In the genomic region with DNA sequence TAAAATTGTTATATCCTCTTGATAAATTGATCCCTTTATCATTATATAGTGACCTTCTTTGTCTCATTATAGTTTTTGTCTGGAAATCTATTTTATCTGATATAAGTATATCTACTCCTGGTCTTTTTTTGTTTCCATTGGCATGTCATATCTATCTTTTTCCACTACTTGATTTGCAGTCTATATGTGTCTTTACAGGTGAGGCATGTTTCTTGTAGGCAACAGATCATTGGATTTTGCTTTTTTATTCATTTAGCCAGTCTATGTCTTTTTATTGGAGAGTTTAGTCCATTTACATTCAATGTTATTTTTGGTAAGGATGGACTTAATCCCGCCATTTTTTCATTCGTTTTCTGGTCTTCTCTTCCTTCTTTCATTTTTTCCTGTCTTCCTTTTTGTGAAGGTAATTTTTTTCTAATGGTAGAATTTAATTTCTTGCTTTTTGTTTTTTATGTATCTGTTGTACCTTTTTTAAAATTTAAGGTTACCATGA, we compare ENCODE assay signal across 27 cellular contexts. TPM values are rescaled to one million over a fixed set of nuclear protein-coding genes. Genes with fewer than 3 reads are reported as not detected.
DNase-seq lines count a peak whose midpoint lies in the region; ATAC-seq, FAIRE-seq and TF ChIP-seq lines count a peak whose summit lies in the region.
"Had no signal": no experiment of that assay in that cellular context is flagged by ENCODE, and none has a peak within 500 bp of the region (broad histone marks: within the 10 kb centered on the region; RNA-seq: fewer than 3 reads in every experiment).

No MANE protein-coding gene starts in this region.

- H3K9me2 ChIP-seq in PC-3 (replicated peaks; ENCODE audit: low read length): no peaks in the 10 kb centered on the region

- H3K27ac ChIP-seq in PC-3 (ENCODE audit: low read length) (no peak overlapping the region), K562 (ENCODE audit: extremely low read depth, low read depth, low read length) (no peak overlapping the region), esophagus muscularis mucosa (replicated peaks in 1 of 4) (no peak overlapping the region)
- H3K27ac ChIP-seq: A549; BLaER1 treated with 17β-estradiol and CSF1 and Interleukin-3, amounts not matched to agents 10 nM and 100 nM; C4-2B had no signal

- 0% methylated on average over 2 of the region's 2 CpGs for WGBS in K562 (ENCODE audit: insufficient coverage, low coverage, missing lambda C conversion rate)
- 84% methylated on average over 2 of the region's 2 CpGs for whole genome bisulfite sequencing in esophagus muscularis mucosa

- POLR2A ChIA-PET in PC-3 (lab: Charles Lee; ENCODE audit: unreplicated experiment) (no interaction called here), K562 (lab: Yijun Ruan, JAX) (no interaction called here)
- POLR2A ChIA-PET in activated CD4-positive, alpha-beta T cell treated with anti-CD3 and anti-CD28 coated beads, Interleukin-2, amount 10 ng/mL, durations not matched to agents 7 days and 5 days (lab: Charles Lee): no interaction called here

- H3K9me1 ChIP-seq in K562 (ENCODE audit: control insufficient read depth, insufficient read depth, low read length): no peaks in the 10 kb centered on the region

- TF ChIP-seq RAD21 in K562 (CRISPR knock-in tag; conservative IDR thresholded peaks at IDR 0.05 in 1 of 2, IDR thresholded peaks at IDR 0.05 in 1 of 2): no peak

- H2AFZ ChIP-seq in PC-3 (ENCODE audit: low read length) (no peak overlapping the region), K562 (ENCODE audit: low read depth, low read length) (no peak overlapping the region)

- in situ Hi-C loops in K562 (cut with MboI): no loop called here

- H3K4me3 ChIP-seq in PC-3 (ENCODE audit: low read length): 0 out of 2 replicates have a peak overlapping the region, but pooled peaks have one; percentile 6
- no peak overlapping the region for H3K4me3 ChIP-seq in K562
- H3K4me3 ChIP-seq in esophagus muscularis mucosa: no peak overlapping the region
- H3K4me3 ChIP-seq: A549; BLaER1 treated with 17β-estradiol and CSF1 and Interleukin-3, amounts not matched to agents 10 nM and 100 nM; GM12878 had no signal

- TF ChIP-seq POLR2A in K562 (conservative IDR thresholded peaks at IDR 0.05) (no peak), esophagus muscularis mucosa (IDR thresholded peaks at IDR 0.05; ENCODE audit: low read depth) (no peak)

- FAIRE-seq in D721Med (lab: Jason Lieb, UNC): peak; percentile 81
- FAIRE-seq in K562 (lab: Jason Lieb, UNC): no peak
- FAIRE-seq: A549, GM12878, GM12892, GM18507 had no signal

- no peak overlapping the region for H3K27ac Mint-ChIP-seq in activated CD4-positive, alpha-beta T cell treated with anti-CD3 and anti-CD28 coated beads, Interleukin-2, amount 10 ng/mL, durations not matched to agents 7 days and 5 days
- H3K27ac Mint-ChIP-seq: B cell; CD4-positive, alpha-beta T cell; CD8-positive, alpha-beta T cell had no signal

- H3K9ac ChIP-seq in PC-3 (ENCODE audit: low read length) (no peak overlapping the region), K562 (ENCODE audit: insufficient read depth in 1 of 2, low read depth in 2 of 2, low read length in 2 of 2) (no peak overlapping the region)
- H3K9ac ChIP-seq: BLaER1 treated with 17β-estradiol and CSF1 and Interleukin-3, amounts not matched to agents 10 nM and 100 nM had no signal

- TF ChIP-seq CTCF in D721Med (IDR thresholded peaks at IDR 0.05; ENCODE audit: insufficient read depth, missing control alignments) (no peak), PC-3 (conservative IDR thresholded peaks at IDR 0.05; ENCODE audit: low read depth, low read length) (no peak), K562 (IDR thresholded peaks at IDR 0.05 in 2 of 3, conservative IDR thresholded peaks at IDR 0.05 in 1 of 3; ENCODE audit: insufficient read depth in 2 of 3, low read depth in 1 of 3, low read length in 3 of 3) (no peak), esophagus muscularis mucosa (IDR thresholded peaks at IDR 0.05) (no peak)

- peaks cover 51% of the 10 kb centered on the region for H3K9me3 Mint-ChIP-seq in activated CD4-positive, alpha-beta T cell treated with anti-CD3 and anti-CD28 coated beads, Interleukin-2, amount 10 ng/mL, durations not matched to agents 7 days and 5 days

- H3K9me3 ChIP-seq in PC-3 (ENCODE audit: low read length): peaks cover 64% of the 10 kb centered on the region
- H3K9me3 ChIP-seq in K562 (replicated peaks; ENCODE audit: control insufficient read depth, insufficient read depth, low read depth, low read length): peaks cover 10% of the 10 kb centered on the region
- H3K9me3 ChIP-seq in esophagus muscularis mucosa: peaks cover 0 to 29% (median 17%) of the 10 kb centered on the region in 4 donors

- H3K79me2 ChIP-seq in PC-3 (ENCODE audit: low read length): no peaks in the 10 kb centered on the region
- H3K79me2 ChIP-seq in K562 (ENCODE audit: control insufficient read depth, insufficient read depth, low read length): no peaks in the 10 kb centered on the region

- H3K36me3 ChIP-seq in PC-3 (ENCODE audit: low read depth, low read length) (peaks cover 5% of the 10 kb centered on the region; the same call in 1 of the 2 replicates), K562 (ENCODE audit: control insufficient read depth, insufficient read depth, low read length) (no peaks in the 10 kb centered on the region), esophagus muscularis mucosa (no peaks in the 10 kb centered on the region)

- H3K4me1 Mint-ChIP-seq in activated CD4-positive, alpha-beta T cell treated with anti-CD3 and anti-CD28 coated beads, Interleukin-2, amount 10 ng/mL, durations not matched to agents 7 days and 5 days: no peaks in the 10 kb centered on the region
- H3K4me1 Mint-ChIP-seq: B cell had no signal

- H3K4me3 Mint-ChIP-seq in activated CD4-positive, alpha-beta T cell treated with anti-CD3 and anti-CD28 coated beads, Interleukin-2, amount 10 ng/mL, durations not matched to agents 7 days and 5 days: no peak overlapping the region
- H3K4me3 Mint-ChIP-seq: B cell; CD4-positive, alpha-beta T cell; CD8-positive, alpha-beta T cell had no signal

- CTCF ChIA-PET in PC-3 (lab: Charles Lee): no interaction called here
- CTCF ChIA-PET in K562 (lab: Yijun Ruan, JAX; ENCODE audit: low intra/inter-chr PET ratio): no interaction called here
- CTCF ChIA-PET in activated CD4-positive, alpha-beta T cell treated with anti-CD3 and anti-CD28 coated beads, Interleukin-2, amount 10 ng/mL, durations not matched to agents 7 days and 5 days (lab: Charles Lee): no interaction called here

- H3K4me2 ChIP-seq in PC-3 (ENCODE audit: low read length) (no peak overlapping the region), K562 (ENCODE audit: insufficient read depth, low read length) (no peak overlapping the region)
- H3K4me2 ChIP-seq: A549; BLaER1 treated with 17β-estradiol and CSF1 and Interleukin-3, amounts not matched to agents 10 nM and 100 nM had no signal

- H3K27me3 ChIP-seq in PC-3 (ENCODE audit: low read length) (no peaks in the 10 kb centered on the region), K562 (ENCODE audit: control insufficient read depth in 2 of 2, insufficient read depth in 2 of 2, low read length in 2 of 2) (no peaks in the 10 kb centered on the region), esophagus muscularis mucosa (peaks cover 0 to 5% (median 0%) of the 10 kb centered on the region in 4 donors)
- H3K27me3 ChIP-seq: BLaER1 treated with 17β-estradiol and CSF1 and Interleukin-3, amounts not matched to agents 10 nM and 100 nM had no signal

- no peaks in the 10 kb centered on the region for H3F3A ChIP-seq in PC-3 (ENCODE audit: low read length, unreplicated experiment)

- intact Hi-C loops in PC-3 (cut with micrococcal nuclease) (no loop called here), K562 (cut with micrococcal nuclease) (no loop called here), esophagus muscularis mucosa (cut with DNase I) (no loop called here)

- no peaks in the 10 kb centered on the region for H3K4me1 ChIP-seq in PC-3 (ENCODE audit: insufficient read depth, low read length)
- no peaks in the 10 kb centered on the region for H3K4me1 ChIP-seq in K562 (replicated peaks in 1 of 2; ENCODE audit: control insufficient read depth in 2 of 2, insufficient read depth in 2 of 2, low read length in 2 of 2)
- no peaks in the 10 kb centered on the region for H3K4me1 ChIP-seq in esophagus muscularis mucosa
- H3K4me1 ChIP-seq: A549; BLaER1 treated with 17β-estradiol and CSF1 and Interleukin-3, amounts not matched to agents 10 nM and 100 nM; Caco-2 had no signal

- H4K20me1 ChIP-seq in PC-3 (ENCODE audit: low read length) (no peaks in the 10 kb centered on the region), K562 (replicated peaks; ENCODE audit: control insufficient read depth, insufficient read depth, low read length) (no peaks in the 10 kb centered on the region)
- H4K20me1 ChIP-seq: BLaER1 treated with 17β-estradiol and CSF1 and Interleukin-3, amounts not matched to agents 10 nM and 100 nM had no signal

- peaks cover 7% of the 10 kb centered on the region for H3K27me3 Mint-ChIP-seq in activated CD4-positive, alpha-beta T cell treated with anti-CD3 and anti-CD28 coated beads, Interleukin-2, amount 10 ng/mL, durations not matched to agents 7 days and 5 days

- peaks cover 2% of the 10 kb centered on the region for H3K36me3 Mint-ChIP-seq in activated CD4-positive, alpha-beta T cell treated with anti-CD3 and anti-CD28 coated beads, Interleukin-2, amount 10 ng/mL, durations not matched to agents 7 days and 5 days (ENCODE audit: low read depth)

- TF ChIP-seq EP300 in K562 (IDR thresholded peaks at IDR 0.05; ENCODE audit: low read length) (no peak), esophagus muscularis mucosa (IDR thresholded peaks at IDR 0.05) (no peak)

- no peak for DNase-seq in D721Med (ENCODE audit: insufficient read length, low spot score)
- DNase-seq in PC-3: no peak
- no peak for DNase-seq in K562 (ENCODE audit: extremely low read depth in 1 of 4, low spot score in 3 of 4)
- no peak for DNase-seq in activated CD4-positive, alpha-beta T cell treated with anti-CD3 and anti-CD28 coated beads, Interleukin-2, amount 10 ng/mL, durations not matched to agents 7 days and 5 days
- DNase-seq in stimulated activated CD8-positive, alpha-beta memory T cell treated with anti-CD3 and anti-CD28 coated beads, Interleukin-4, amount 100 ng/mL, for 48 hours: no peak
- no peak for DNase-seq in esophagus muscularis mucosa (ENCODE audit: extremely low spot score)
- DNase-seq: 8988T; AML-193; Caco-2; Calu3; CD4-positive, alpha-beta T cell; CD8-positive, alpha-beta T cell; DMS 273 treated with DMSO at 0.1 percent for 48 hours; DMS153; DMS53; DMS79; DND-41; EL; GDM1 had no signal

- ATAC-seq in PC-3 (no peak), K562 (no peak)
- ATAC-seq: A549; CD8-positive, alpha-beta T cell; GM12878 had no signal

- BruUV-seq in PC-3 (replicated peaks; lab: Mats Ljungman, UMichigan): no TSS peak
- no TSS peak for BruUV-seq in K562 (replicated peaks; lab: Mats Ljungman, UMichigan)

RNA-seq across cellular contexts. Expression of gene ZNF823, which starts 13.5 kb away (rescaled TPM):
- total RNA-seq in PC-3 (2014; rRNA removed) (5.1 and 5.6 TPM in 2 replicates), K562 (2014; rRNA removed) (4.0 and 4.2 TPM in 2 replicates), K562 (2014; rRNA removed; fragmentation: Illumina TruSeq; extraction: Trizol) (8.8 and 9.5 TPM in 2 replicates), K562 (2015; rRNA removed; fragmentation: Illumina TruSeq; extraction: Trizol) (11.0 and 13.4 TPM in 2 replicates), K562 (2021) (4.4 and 5.0 TPM in 2 replicates), esophagus muscularis mucosa (1 to 10 TPM; 3.1 to 6.7 (median 5.0) TPM)
- 6.3 and 16.7 TPM in 2 replicates for total RNA-seq in K562 (2011; cell fraction: chromatin; rRNA removed; ENCODE audit: low replicate concordance)
- 4.2 and 4.6 TPM in 2 replicates for total RNA-seq in K562 (2011; cell fraction: nucleolus; rRNA removed)
- 4.1 and 4.8 TPM in 2 replicates for total RNA-seq in K562 (2011; cell fraction: nucleoplasm; rRNA removed)
- polyA plus RNA-seq in K562 (2011; rRNA removed) (7.7 and 7.9 TPM in 2 replicates), K562 (2014; fragmentation: Illumina TruSeq; extraction: Trizol) (6.1 and 6.7 TPM in 2 replicates), K562 (2014; fragmentation: Nextera tagmentation; extraction: Ambion mirVana) (10 to 100 TPM in 1 of 2 experiments, 1 to 10 TPM in 1; 5.4 to 11.6 TPM), K562 (2014; rRNA removed) (4.1 and 4.6 TPM in 2 replicates)
- polyA plus RNA-seq in K562 (2011; cell fraction: cytosol; rRNA removed): 2.1 and 3.6 TPM in 2 replicates
- polyA plus RNA-seq in K562 (2011; cell fraction: nucleus; rRNA removed): 4.3 and 7.7 TPM in 2 replicates
- 4.4 and 5.8 TPM in 2 replicates for polyA plus RNA-seq in K562 (2012)
- polyA minus RNA-seq in K562 (2011; rRNA and poly(A)+ RNA removed): 15.3 and 21.9 TPM in 2 replicates
- 5.2 and 5.9 TPM in 2 replicates for polyA minus RNA-seq in K562 (2011; cell fraction: cytosol; rRNA and poly(A)+ RNA removed)
- polyA minus RNA-seq in K562 (2011; cell fraction: nucleus; rRNA and poly(A)+ RNA removed): 2.0 and 5.2 TPM in 2 replicates
- total RNA-seq in activated CD4-positive, alpha-beta T cell treated with anti-CD3 and anti-CD28 coated beads, Interleukin-2, amount 10 ng/mL, durations not matched to agents 7 days and 5 days: 1 to 10 TPM; 6.7 to 7.4 TPM

RNA-seq across cellular contexts. Expression of gene ZNF441, which starts 14.5 kb away (rescaled TPM):
- 6.9 and 8.0 TPM in 2 replicates for total RNA-seq in PC-3 (2014; rRNA removed)
- total RNA-seq in K562 (2011; cell fraction: chromatin; rRNA removed; ENCODE audit: low replicate concordance): 20.6 and 66.2 TPM in 2 replicates
- 11.5 and 20.8 TPM in 2 replicates for total RNA-seq in K562 (2011; cell fraction: nucleolus; rRNA removed)
- 23.3 and 24.1 TPM in 2 replicates for total RNA-seq in K562 (2011; cell fraction: nucleoplasm; rRNA removed)
- total RNA-seq in K562 (2014; rRNA removed): 7.8 and 8.2 TPM in 2 replicates
- total RNA-seq in K562 (2014; rRNA removed; fragmentation: Illumina TruSeq; extraction: Trizol): 12.0 and 12.2 TPM in 2 replicates
- 10.4 and 14.0 TPM in 2 replicates for total RNA-seq in K562 (2015; rRNA removed; fragmentation: Illumina TruSeq; extraction: Trizol)
- 5.6 and 5.7 TPM in 2 replicates for total RNA-seq in K562 (2021)
- 10.5 and 11.1 TPM in 2 replicates for polyA plus RNA-seq in K562 (2011; rRNA removed)
- polyA plus RNA-seq in K562 (2011; cell fraction: cytosol; rRNA removed): 1.3 and 2.1 TPM in 2 replicates
- polyA plus RNA-seq in K562 (2011; cell fraction: nucleus; rRNA removed): 22.4 and 23.3 TPM in 2 replicates
- 3.4 and 5.7 TPM in 2 replicates for polyA plus RNA-seq in K562 (2012)
- polyA plus RNA-seq in K562 (2014; fragmentation: Illumina TruSeq; extraction: Trizol): 6.4 and 8.3 TPM in 2 replicates
- 1 to 10 TPM; 1.9 to 3.3 TPM for polyA plus RNA-seq in K562 (2014; fragmentation: Nextera tagmentation; extraction: Ambion mirVana)
- polyA plus RNA-seq in K562 (2014; rRNA removed): 7.0 and 7.4 TPM in 2 replicates
- 21.8 and 32.6 TPM in 2 replicates for polyA minus RNA-seq in K562 (2011; rRNA and poly(A)+ RNA removed)
- polyA minus RNA-seq in K562 (2011; cell fraction: cytosol; rRNA and poly(A)+ RNA removed): 4.3 and 8.7 TPM in 2 replicates
- 21.7 and 40.3 TPM in 2 replicates for polyA minus RNA-seq in K562 (2011; cell fraction: nucleus; rRNA and poly(A)+ RNA removed)
- total RNA-seq in activated CD4-positive, alpha-beta T cell treated with anti-CD3 and anti-CD28 coated beads, Interleukin-2, amount 10 ng/mL, durations not matched to agents 7 days and 5 days: 1 to 10 TPM; 7.3 to 8.2 TPM
- total RNA-seq in esophagus muscularis mucosa: 1 to 10 TPM; 5.6 to 7.9 (median 6.5) TPM

RNA-seq across cellular contexts. Expression of gene ZNF491, which starts 46.0 kb away (rescaled TPM):
- 0.17 and 0.47 TPM in 2 replicates for total RNA-seq in PC-3 (2014; rRNA removed)
- total RNA-seq in K562 (2011; cell fraction: chromatin; rRNA removed; ENCODE audit: low replicate concordance): 2.3 and 4.6 TPM in 2 replicates
- total RNA-seq in K562 (2011; cell fraction: nucleolus; rRNA removed): 0.83 and 2.2 TPM in 2 replicates
- total RNA-seq in K562 (2011; cell fraction: nucleoplasm; rRNA removed): 3.0 and 3.8 TPM in 2 replicates
- 0.27 and 0.53 TPM in 2 replicates for total RNA-seq in K562 (2014; rRNA removed)
- 0.61 and 0.95 TPM in 2 replicates for total RNA-seq in K562 (2014; rRNA removed; fragmentation: Illumina TruSeq; extraction: Trizol)
- total RNA-seq in K562 (2015; rRNA removed; fragmentation: Illumina TruSeq; extraction: Trizol): 0.34 and 0.65 TPM in 2 replicates
- 0.38 and 0.51 TPM in 2 replicates for total RNA-seq in K562 (2021)
- polyA plus RNA-seq in K562 (2011; rRNA removed): 0.56 and 0.70 TPM in 2 replicates
- 0.29 TPM in 1 of 2 replicates, not detected in the other for polyA plus RNA-seq in K562 (2011; cell fraction: cytosol; rRNA removed)
- polyA plus RNA-seq in K562 (2011; cell fraction: nucleus; rRNA removed): 0.63 and 1.5 TPM in 2 replicates
- 0.18 and 0.42 TPM in 2 replicates for polyA plus RNA-seq in K562 (2012)
- 0.25 and 0.28 TPM in 2 replicates for polyA plus RNA-seq in K562 (2014; fragmentation: Illumina TruSeq; extraction: Trizol)
- under 1 TPM in 1 of 2 experiments, not detected in 1; 0.24 TPM for polyA plus RNA-seq in K562 (2014; fragmentation: Nextera tagmentation; extraction: Ambion mirVana)
- polyA plus RNA-seq in K562 (2014; rRNA removed): 0.19 and 0.22 TPM in 2 replicates
- 1.6 and 2.8 TPM in 2 replicates for polyA minus RNA-seq in K562 (2011; rRNA and poly(A)+ RNA removed)
- 0.55 TPM in 1 of 2 replicates, not detected in the other for polyA minus RNA-seq in K562 (2011; cell fraction: cytosol; rRNA and poly(A)+ RNA removed)
- polyA minus RNA-seq in K562 (2011; cell fraction: nucleus; rRNA and poly(A)+ RNA removed): 0.94 and 1.6 TPM in 2 replicates
- 1 to 10 TPM; 1.1 to 1.4 TPM for total RNA-seq in activated CD4-positive, alpha-beta T cell treated with anti-CD3 and anti-CD28 coated beads, Interleukin-2, amount 10 ng/mL, durations not matched to agents 7 days and 5 days
- total RNA-seq in esophagus muscularis mucosa: 1 to 10 TPM; 2.5 to 4.5 (median 3.7) TPM
- total RNA-seq: G401 had no signal
- polyA plus RNA-seq: A549 had no signal
